Comparison of ENCODE assay signal across 15 cellular contexts in genomic region chr2:181937473-181937872, GRCh38. TPM values are rescaled to one million over a fixed set of nuclear protein-coding genes. Genes with fewer than 3 reads are reported as not detected.
DNase-seq lines count a peak whose midpoint lies in the region; ATAC-seq and TF ChIP-seq lines count a peak whose summit lies in the region.
"Had no signal": no experiment of that assay in that cellular context is flagged by ENCODE, and none has a peak within 500 bp of the region (broad histone marks: within the 10 kb centered on the region; RNA-seq: fewer than 3 reads in every experiment).

No MANE protein-coding gene starts in this region.

- no peaks in the 10 kb centered on the region for H3K4me1 Mint-ChIP-seq in WTC11

- H3K9me3 Mint-ChIP-seq in WTC11, result no peaks in the 10 kb centered on the region

- no peaks in the 10 kb centered on the region for H3K27me3 Mint-ChIP-seq in WTC11 (ENCODE audit: low read depth)

- H3K27ac Mint-ChIP-seq in WTC11, result no peak overlapping the region

- H3K4me2 ChIP-seq in osteoblast (ENCODE audit: insufficient read depth, low read length), result no peak overlapping the region
- H3K4me2 ChIP-seq: smooth muscle cell had no signal

- no peaks in the 10 kb centered on the region for H3K27me3 ChIP-seq in osteoblast (ENCODE audit: insufficient read depth, low read length)
- H3K27me3 ChIP-seq: colonic mucosa, heart left ventricle, SJSA1 had no signal

- no peak overlapping the region for H3K4me3 Mint-ChIP-seq in WTC11

- POLR2A ChIA-PET in WTC11 (lab: Charles Lee), result no interaction called here

- H3K4me3 ChIP-seq in osteoblast (ENCODE audit: insufficient read depth, low read length), result no peak overlapping the region
- H3K4me3 ChIP-seq: colonic mucosa, heart left ventricle, SJSA1, smooth muscle cell had no signal

- no peaks in the 10 kb centered on the region for H3K4me1 ChIP-seq in osteoblast (ENCODE audit: insufficient read depth, low read length)
- H3K4me1 ChIP-seq: colonic mucosa, SJSA1 had no signal

- no peaks in the 10 kb centered on the region for H3K36me3 Mint-ChIP-seq in WTC11

- H2AFZ ChIP-seq in osteoblast (ENCODE audit: low read length), result no peak overlapping the region

- no peaks in the 10 kb centered on the region for H3K36me3 ChIP-seq in osteoblast (ENCODE audit: insufficient read depth, low read length)
- H3K36me3 ChIP-seq: colonic mucosa, SJSA1 had no signal

- DNase-seq in H4 (ENCODE audit: low spot score) (peak; percentile 9), NOMO-1 treated with DMSO at 0.1 percent for 48 hours (lab: John Stamatoyannopoulos, UW; ENCODE audit: unreplicated experiment) (peak; percentile 90), fibroblast of peridontal ligament (ENCODE audit: extremely low read depth) (peak; percentile 41), osteoblast (ENCODE audit: insufficient read length, low spot score, missing footprints) (peak; percentile 74), WTC11 (ENCODE audit: low spot score) (no peak), occipital lobe (lab: John Stamatoyannopoulos, UW) (no peak)
- DNase-seq in stimulated activated CD4-positive, alpha-beta T cell treated with anti-CD3 and anti-CD28 coated beads, Interleukin-12 subunit alpha, Interleukin-12 subunit beta, amount 100 ng/mL, for 4 hours, result no peak
- DNase-seq: activated naive CD4-positive, alpha-beta T cell treated with anti-CD3 and anti-CD28 coated beads, Interleukin-2, amount 50 U/mL, for 16 hours; colonic mucosa; heart left ventricle; NCI-H2171 treated with DMSO at 0.1 percent for 48 hours; stimulated activated CD8-positive, alpha-beta memory T cell treated with anti-CD3 and anti-CD28 coated beads, Interleukin-4, amount 100 ng/mL, for 48 hours had no signal

- no peaks in the 10 kb centered on the region for H4K20me1 ChIP-seq in osteoblast (ENCODE audit: insufficient read depth, low read length)

- no peak overlapping the region for H3K27ac ChIP-seq in osteoblast (ENCODE audit: low read depth, low read length)
- H3K27ac ChIP-seq: colonic mucosa, SJSA1 had no signal

- ATAC-seq in WTC11, result no peak
- ATAC-seq in GM19023 (IDR thresholded peaks at IDR 0.05; ENCODE audit: unreplicated experiment), result no peak

- CTCF ChIA-PET in WTC11 (lab: Charles Lee), result interaction anchor here (0.6 kb wide), 1 partner anchor 16 kb away, joined by 3 read pairs; no protein-coding TSS in a partner anchor

- no peaks in the 10 kb centered on the region for H3K9me3 ChIP-seq in osteoblast (ENCODE audit: low read depth, low read length)
- H3K9me3 ChIP-seq: colonic mucosa, heart left ventricle, SJSA1 had no signal

- H3K79me2 ChIP-seq in osteoblast (ENCODE audit: insufficient read depth, low read length), result no peaks in the 10 kb centered on the region

- TF ChIP-seq CTCF in osteoblast (IDR thresholded peaks at IDR 0.05; ENCODE audit: extremely low read depth, low read depth, low read length), result no peak
- TF ChIP-seq CTCF in WTC11 (IDR thresholded peaks at IDR 0.05), result no peak

TF ChIP-seq in WTC11, 78 proteins besides CTCF, POLR2A, EP300 and RAD21:
- TF ChIP-seq SP1 (CRISPR knock-in tag; conservative IDR thresholded peaks at IDR 0.05), result no peak
- TF ChIP-seq TEAD1 (CRISPR knock-in tag; IDR thresholded peaks at IDR 0.05), result no peak
- no peak for TF ChIP-seq ZMAT4 (CRISPR knock-in tag; IDR thresholded peaks at IDR 0.05)
- no peak for TF ChIP-seq CDX4 (CRISPR knock-in tag; IDR thresholded peaks at IDR 0.05; ENCODE audit: borderline replicate concordance)
- TF ChIP-seq FOXJ3 (CRISPR knock-in tag; IDR thresholded peaks at IDR 0.05; ENCODE audit: borderline replicate concordance), result no peak
- TF ChIP-seq ZNF317 (CRISPR knock-in tag; IDR thresholded peaks at IDR 0.05; ENCODE audit: borderline replicate concordance, low read depth), result no peak
- TF ChIP-seq ZNF232 (CRISPR knock-in tag; IDR thresholded peaks at IDR 0.05), result no peak
- no peak for TF ChIP-seq SOX15 (CRISPR knock-in tag; IDR thresholded peaks at IDR 0.05)

RNA-seq across cellular contexts. Expression of gene ITPRID2, which starts 45.9 kb away (rescaled TPM):
- total RNA-seq in H4 (2014; rRNA removed; shearing (Covaris generic)), result 68.5 and 95.2 TPM in 2 replicates
- 99.6 and 108 TPM in 2 replicates for total RNA-seq in osteoblast
- 12.4 to 19.4 TPM (median 17.2 TPM) in 3 replicates for total RNA-seq in WTC11 (2021)
- 41.0 TPM for total RNA-seq in occipital lobe

RNA-seq across cellular contexts. Expression of gene PPP1R1C, which starts 48.2 kb away (rescaled TPM):
- total RNA-seq in H4 (2014; rRNA removed; shearing (Covaris generic)), result 3.3 TPM in 2 replicates
- total RNA-seq in osteoblast (0.29 and 0.36 TPM in 2 replicates), WTC11 (2021) (3.4 to 8.7 TPM (median 3.7 TPM) in 3 replicates), occipital lobe (2.7 TPM)
- total RNA-seq: colonic mucosa had no signal

Comparison
In these comparisons a context has a peak if more than half of its experiments do, and no peak if none do; other contexts are left out.
1. DNase-seq: peak in H4 (single experiment), NOMO-1 treated with DMSO at 0.1 percent for 48 hours (single experiment), fibroblast of peridontal ligament (single experiment) and osteoblast (single experiment); none in stimulated activated CD4-positive, alpha-beta T cell treated with anti-CD3 and anti-CD28 coated beads, Interleukin-12 subunit alpha, Interleukin-12 subunit beta, amount 100 ng/mL, for 4 hours (single experiment), WTC11 (single experiment) and occipital lobe (single experiment).